Comparison of ENCODE assay signal across 10 cellular contexts in genomic region chr5:128539038-128539429, GRCh38. TPM values are rescaled to one million over a fixed set of nuclear protein-coding genes. Genes with fewer than 3 reads are reported as not detected.
DNase-seq lines count a peak whose midpoint lies in the region; ATAC-seq, FAIRE-seq and TF ChIP-seq lines count a peak whose summit lies in the region.
"Had no signal": no experiment of that assay in that cellular context is flagged by ENCODE, and none has a peak within 500 bp of the region (broad histone marks: within the 10 kb centered on the region; RNA-seq: fewer than 3 reads in every experiment).

No MANE protein-coding gene starts in this region.

- ATAC-seq in foreskin keratinocyte = peak; percentile 19
- ATAC-seq in omental fat pad (ENCODE audit: low FRiP score) = peak; percentile 12

- H3K27ac Mint-ChIP-seq in Caco-2 (ENCODE audit: unreplicated experiment) = no peak overlapping the region
- H3K27ac Mint-ChIP-seq: activated naive CD4-positive, alpha-beta T cell treated with anti-CD3 and anti-CD28 coated beads, Interleukin-2, amount 50 U/mL, for 24 hours had no signal

- no TSS peak for BruUV-seq in Caco-2 (replicated peaks; lab: Mats Ljungman, UMichigan)

- DNase-seq in GM03348 (ENCODE audit: low spot score) (peak; percentile 7), SK-N-DZ (ENCODE audit: low spot score) (peak; percentile 32), foreskin keratinocyte (peak; percentile 44 to 73), omental fat pad (ENCODE audit: low spot score) (no peak), kidney (no peak), Caco-2 (no peak), cerebellar cortex (ENCODE audit: low spot score) (no peak)
- DNase-seq in activated effector memory CD4-positive, alpha-beta T cell treated with Interleukin-2 at 50 U/mL for 16 hours = no peak
- DNase-seq: DMS79 had no signal

- POLR2A ChIA-PET in Caco-2 (lab: Charles Lee) = no interaction called here

- H3K27me3 ChIP-seq in foreskin keratinocyte = no peaks in the 10 kb centered on the region
- H3K27me3 ChIP-seq in Caco-2 (replicated peaks; ENCODE audit: control insufficient read depth, insufficient read depth, low read length) = no peaks in the 10 kb centered on the region

- no peak overlapping the region for H3K9ac ChIP-seq in kidney (ENCODE audit: low read length in 2 of 2)

- no peaks in the 10 kb centered on the region for H3K27me3 Mint-ChIP-seq in Caco-2 (ENCODE audit: insufficient read depth, unreplicated experiment)

- H3K4me1 ChIP-seq in foreskin keratinocyte (peaks cover 20% of the 10 kb centered on the region), kidney (ENCODE audit: control insufficient read depth in 1 of 2, insufficient read depth in 1 of 2, low read depth in 1 of 2, low read length in 2 of 2) (no peaks in the 10 kb centered on the region), Caco-2 (no peaks in the 10 kb centered on the region)

- intact Hi-C loops in kidney (cut with DNase I) (no loop called here), Caco-2 (cut with micrococcal nuclease; ENCODE audit: unreplicated experiment) (no loop called here)

- H3K4me1 Mint-ChIP-seq in Caco-2 (ENCODE audit: low read depth, unreplicated experiment) = no peaks in the 10 kb centered on the region
- H3K4me1 Mint-ChIP-seq: activated naive CD4-positive, alpha-beta T cell treated with anti-CD3 and anti-CD28 coated beads, Interleukin-2, amount 50 U/mL, for 24 hours had no signal

- H3K36me3 Mint-ChIP-seq in Caco-2 (ENCODE audit: insufficient read depth, unreplicated experiment) = no peaks in the 10 kb centered on the region

- H3K36me3 ChIP-seq in kidney (ENCODE audit: control insufficient read depth in 1 of 2, insufficient read depth in 2 of 2, low read length in 2 of 2) = no peaks in the 10 kb centered on the region
- no peaks in the 10 kb centered on the region for H3K36me3 ChIP-seq in Caco-2 (ENCODE audit: control insufficient read depth, insufficient read depth, low read length)

- no peak for FAIRE-seq in kidney (lab: Jason Lieb, UNC)

- H3K27ac ChIP-seq in foreskin keratinocyte (peak overlapping the region; percentile 78), kidney (ENCODE audit: low read depth in 2 of 2, low read length in 2 of 2) (no peak overlapping the region)

- CTCF ChIA-PET in Caco-2 (lab: Charles Lee) = no interaction called here

- TF ChIP-seq CTCF in foreskin keratinocyte (conservative IDR thresholded peaks at IDR 0.05) (peak; percentile 15), omental fat pad (IDR thresholded peaks at IDR 0.05) (no peak), kidney (IDR thresholded peaks at IDR 0.05; ENCODE audit: borderline replicate concordance, extremely low read depth, insufficient read depth) (no peak), Caco-2 (IDR thresholded peaks at IDR 0.05; ENCODE audit: insufficient read depth in 1 of 2, low read depth in 1 of 2, low read length in 1 of 2, severe bottlenecking in 1 of 2, unreplicated experiment in 1 of 2) (no peak)

- no peak overlapping the region for H3K4me3 Mint-ChIP-seq in Caco-2 (ENCODE audit: unreplicated experiment)
- H3K4me3 Mint-ChIP-seq: activated naive CD4-positive, alpha-beta T cell treated with anti-CD3 and anti-CD28 coated beads, Interleukin-2, amount 50 U/mL, for 24 hours had no signal

- H3K4me3 ChIP-seq in kidney (ENCODE audit: low read length in 2 of 2) = peak overlapping the region in 1 of 2 donors; percentile 43
- H3K4me3 ChIP-seq in Caco-2 (ENCODE audit: low read depth, low read length) = no peak overlapping the region

- H3K9me3 ChIP-seq in kidney (ENCODE audit: control insufficient read depth in 1 of 2, low read length in 2 of 2) (no peaks in the 10 kb centered on the region), Caco-2 (peaks cover 10% of the 10 kb centered on the region; the same call in 1 of the 2 replicates)

- H3K9me3 Mint-ChIP-seq in Caco-2 (ENCODE audit: unreplicated experiment) = peaks cover 20% of the 10 kb centered on the region

RNA-seq across cellular contexts. Expression of gene FBN2, which starts 1.0 kb away (rescaled TPM):
- polyA plus RNA-seq in SK-N-DZ (2014; cell fraction: cytosol; rRNA removed) = 8.8 and 10.0 TPM in 2 replicates
- 5.9 and 7.9 TPM in 2 replicates for polyA plus RNA-seq in SK-N-DZ (2014; cell fraction: nucleus; rRNA removed)
- total RNA-seq in foreskin keratinocyte = 81.6 and 124 TPM in 2 replicates
- 9.4 and 17.7 TPM in 2 replicates for polyA plus RNA-seq in foreskin keratinocyte
- 1 to 10 TPM in 1 of 4 donors, under 1 TPM in 3; 0.56 to 3.2 (median 0.79) TPM for total RNA-seq in omental fat pad
- total RNA-seq in kidney = 1.0 TPM
- polyA plus RNA-seq in kidney (ENCODE audit: insufficient read depth, low read depth, low replicate concordance) = 0.11 TPM
- total RNA-seq in Caco-2 (2022) = 0.09 and 0.56 TPM in 2 replicates

Comparison
In these comparisons a context has a peak if more than half of its experiments do, and no peak if none do; other contexts are left out.
1. DNase-seq: peak in GM03348 (single experiment), SK-N-DZ (single experiment) and foreskin keratinocyte (2 of 2); none in omental fat pad (single experiment), kidney (single experiment), activated effector memory CD4-positive, alpha-beta T cell treated with Interleukin-2 at 50 U/mL for 16 hours (single experiment), Caco-2 (0 of 2) and cerebellar cortex (single experiment).
2. RNA of gene FBN2, which starts 1.0 kb away (total RNA-seq): 81.6 to 124 TPM in foreskin keratinocyte; 1.0 TPM in kidney (single experiment), 0.56 to 3.2 TPM in omental fat pad and 0.09 to 0.56 TPM in Caco-2; every median in the first group is over 10 times any median in the second.